In the genomic region with DNA sequence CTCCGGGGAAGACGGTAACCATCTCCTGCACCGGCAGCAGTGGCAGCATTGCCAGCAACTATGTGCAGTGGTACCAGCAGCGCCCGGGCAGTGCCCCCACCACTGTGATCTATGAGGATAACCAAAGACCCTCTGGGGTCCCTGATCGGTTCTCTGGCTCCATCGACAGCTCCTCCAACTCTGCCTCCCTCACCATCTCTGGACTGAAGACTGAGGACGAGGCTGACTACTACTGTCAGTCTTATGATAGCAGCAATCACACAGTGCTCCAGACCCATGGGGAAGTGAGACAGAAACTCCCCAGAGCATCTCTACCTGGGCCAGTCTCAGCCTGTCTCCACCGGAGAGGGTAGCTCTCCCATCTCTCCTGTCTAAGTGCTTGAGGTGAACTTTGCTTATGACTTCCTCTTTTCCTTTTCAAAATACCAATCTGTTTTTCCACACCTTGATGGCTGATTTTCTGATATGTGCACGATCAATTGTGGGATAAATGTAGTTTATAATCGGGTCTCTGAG, we compare ENCODE assay signal across 15 cellular contexts. TPM values are rescaled to one million over a fixed set of nuclear protein-coding genes. Genes with fewer than 3 reads are reported as not detected.
DNase-seq lines count a peak whose midpoint lies in the region; ATAC-seq, FAIRE-seq and TF ChIP-seq lines count a peak whose summit lies in the region.
"Had no signal": no experiment of that assay in that cellular context is flagged by ENCODE, and none has a peak within 500 bp of the region (broad histone marks: within the 10 kb centered on the region; RNA-seq: fewer than 3 reads in every experiment).

No MANE protein-coding gene starts in this region.

- DNase-seq in H1 (ENCODE audit: low read depth in 1 of 2, low spot score in 2 of 2) (no peak), body of pancreas (no peak), hepatic stellate cell (ENCODE audit: low spot score) (no peak), immature natural killer cell (no peak)
- DNase-seq: activated gamma-delta T cell had no signal

- H3K9ac ChIP-seq in H1 (replicated peaks in 1 of 4; ENCODE audit: extremely low read depth in 1 of 4, low read depth in 3 of 4, low read length in 3 of 4): no peak overlapping the region

- H3K23ac ChIP-seq in H1 (ENCODE audit: insufficient read length): no peak overlapping the region

- no peaks in the 10 kb centered on the region for H3K4me1 ChIP-seq in H1 (replicated peaks in 1 of 4; ENCODE audit: control insufficient read depth in 3 of 4, insufficient read depth in 4 of 4, low read length in 3 of 4)
- H3K4me1 ChIP-seq in body of pancreas: no peaks in the 10 kb centered on the region
- H3K4me1 ChIP-seq: Caco-2, colonic mucosa, lower lobe of right lung, psoas muscle, upper lobe of left lung had no signal

- CTCF ChIA-PET in H1 (lab: Charles Lee; ENCODE audit: partially characterized antibody): interaction anchor here (0.6 to 4.3 kb wide), 24 partner anchors 11 to 1690 kb away, joined by 3 to 49 read pairs (median 5); no protein-coding TSS in a partner anchor

- H2BK12ac ChIP-seq in H1 (ENCODE audit: low read depth, low read length): no peak overlapping the region

- peaks cover 0 to 26% (median 7%) of the 10 kb centered on the region in 3 donors for H3K27me3 Mint-ChIP-seq in immature natural killer cell (ENCODE audit: low read depth in 3 of 3)

- H2AK5ac ChIP-seq in H1 (ENCODE audit: low read depth, low read length): no peak overlapping the region

- no peaks in the 10 kb centered on the region for H3K79me2 ChIP-seq in H1 (ENCODE audit: control insufficient read depth in 1 of 2, insufficient read depth in 2 of 2, low read length in 2 of 2)

- H4K5ac ChIP-seq in H1 (ENCODE audit: insufficient read length, low read depth, low read length): no peak overlapping the region

- H2AFZ ChIP-seq in H1 (ENCODE audit: low read length): no peak overlapping the region

- H3K27ac ChIP-seq in H1 (ENCODE audit: low read depth, low read length): no peak overlapping the region
- H3K27ac ChIP-seq in body of pancreas: no peak overlapping the region
- H3K27ac ChIP-seq: colonic mucosa, lower lobe of right lung, psoas muscle, upper lobe of left lung had no signal

- 84% methylated on average over 11 of the region's 11 CpGs; no CpG with 5 or more reads in 1 of the 2 experiments for WGBS in H1 (ENCODE audit: extremely low coverage in 1 of 2, insufficient coverage in 1 of 2, insufficient read length in 1 of 2, insufficient replicate concordance in 2 of 2, low coverage in 1 of 2, low lambda C conversion rate in 2 of 2, missing lambda C conversion rate in 1 of 2), 2 experiments
- 49 to 51% methylated on average over 7 to 10 of the region's 11 CpGs for WGBS in body of pancreas, 2 donors

- intact Hi-C loops in body of pancreas (cut with DNase I): no loop called here

- H3K4me3 ChIP-seq in H1 (ENCODE audit: extremely low read depth in 1 of 4, insufficient read depth in 2 of 4, low read depth in 3 of 4, low read length in 4 of 4) (no peak overlapping the region), body of pancreas (no peak overlapping the region)
- H3K4me3 ChIP-seq: colonic mucosa, lower lobe of right lung, psoas muscle, upper lobe of left lung had no signal

- H3K23me2 ChIP-seq in H1 (ENCODE audit: low read depth, low read length): no peaks in the 10 kb centered on the region

- no peaks in the 10 kb centered on the region for H3K79me1 ChIP-seq in H1 (ENCODE audit: low read depth, low read length)

- H3K9me3 Mint-ChIP-seq in immature natural killer cell: no peaks in the 10 kb centered on the region

- TF ChIP-seq RAD21 in H1 (IDR thresholded peaks at IDR 0.05 in 1 of 2, conservative IDR thresholded peaks at IDR 0.05 in 1 of 2; ENCODE audit: low read depth in 2 of 2, low read length in 2 of 2): no peak

- POLR2A ChIA-PET in H1 (lab: Charles Lee; ENCODE audit: partially characterized antibody): no interaction called here

- ATAC-seq in GM18520 (IDR thresholded peaks at IDR 0.05; ENCODE audit: unreplicated experiment) (peak; percentile 42), GM21526 (IDR thresholded peaks at IDR 0.05; ENCODE audit: low FRiP score, unreplicated experiment) (peak; percentile 56), HG03108 (IDR thresholded peaks at IDR 0.05; ENCODE audit: unreplicated experiment) (peak; percentile 79), body of pancreas (no peak), GM18858 (IDR thresholded peaks at IDR 0.05; ENCODE audit: unreplicated experiment) (no peak)

- no peak for FAIRE-seq in H1 (lab: Jason Lieb, UNC)

- H3K4me2 ChIP-seq in H1 (ENCODE audit: insufficient read depth in 1 of 2, low read depth in 2 of 2, low read length in 2 of 2): no peak overlapping the region

- H3K27me3 ChIP-seq in H1 (replicated peaks in 1 of 4; ENCODE audit: control insufficient read depth in 3 of 4, extremely low read depth in 1 of 4, insufficient read depth in 3 of 4, low read length in 3 of 4): peaks cover 64 to 72% (median 71%) of the 10 kb centered on the region in 4 experiments
- H3K27me3 ChIP-seq in body of pancreas: no peaks in the 10 kb centered on the region
- H3K27me3 ChIP-seq: colonic mucosa, upper lobe of left lung had no signal

- no peak overlapping the region for H3K27ac Mint-ChIP-seq in immature natural killer cell

- H3K36me3 Mint-ChIP-seq in immature natural killer cell: no peaks in the 10 kb centered on the region

- H2BK5ac ChIP-seq in H1 (ENCODE audit: low read depth, low read length): no peak overlapping the region

- H3K9me3 ChIP-seq in H1 (ENCODE audit: insufficient read depth in 2 of 2, low read depth in 1 of 2, low read length in 1 of 2) (no peaks in the 10 kb centered on the region), body of pancreas (no peaks in the 10 kb centered on the region)
- H3K9me3 ChIP-seq: Caco-2, colonic mucosa, lower lobe of right lung, psoas muscle, upper lobe of left lung had no signal

- H3K14ac ChIP-seq in H1 (ENCODE audit: insufficient read length): no peak overlapping the region

- no peak overlapping the region for H3K4me3 Mint-ChIP-seq in immature natural killer cell

- H4K20me1 ChIP-seq in H1 (replicated peaks in 1 of 2; ENCODE audit: control insufficient read depth in 1 of 2, insufficient read depth in 2 of 2, low read length in 2 of 2): peaks cover 3 to 11% of the 10 kb centered on the region in 2 experiments

- no peak overlapping the region for H2BK120ac ChIP-seq in H1 (replicated peaks; ENCODE audit: low read depth, low read length)

- H3K36me3 ChIP-seq in H1 (ENCODE audit: control insufficient read depth in 2 of 4, insufficient read depth in 4 of 4, low read length in 3 of 4) (no peaks in the 10 kb centered on the region), body of pancreas (replicated peaks in 1 of 2; ENCODE audit: insufficient read depth in 1 of 2, low read depth in 2 of 2) (no peaks in the 10 kb centered on the region)
- H3K36me3 ChIP-seq: colonic mucosa, lower lobe of right lung, upper lobe of left lung had no signal

- no peak overlapping the region for H4K91ac ChIP-seq in H1 (replicated peaks; ENCODE audit: insufficient read length, low read length)

- H2BK20ac ChIP-seq in H1 (ENCODE audit: low read length): no peak overlapping the region

- no peak for TF ChIP-seq EP300 in H1 (IDR thresholded peaks at IDR 0.05; ENCODE audit: borderline replicate concordance in 1 of 2, low read depth in 2 of 2, low read length in 2 of 2)

- no peak overlapping the region for H2BK15ac ChIP-seq in H1 (ENCODE audit: low read length)

- no peak overlapping the region for H3K56ac ChIP-seq in H1 (replicated peaks; ENCODE audit: insufficient read length, low read depth, low read length)

- no peak overlapping the region; the same call in none of the 2 replicates for H4K8ac ChIP-seq in H1 (ENCODE audit: extremely low read depth, insufficient read depth, low read length)

- no peak overlapping the region for H3K4ac ChIP-seq in H1 (replicated peaks; ENCODE audit: insufficient read length, low read depth, low read length)

- H3K4me1 Mint-ChIP-seq in immature natural killer cell: no peaks in the 10 kb centered on the region

- TF ChIP-seq CTCF in H1 (IDR thresholded peaks at IDR 0.05; ENCODE audit: control extremely low read depth in 1 of 3, insufficient read depth in 1 of 3, low read depth in 1 of 3, low read length in 3 of 3) (no peak), body of pancreas (IDR thresholded peaks at IDR 0.05) (no peak)

- TF ChIP-seq POLR2A in H1 (IDR thresholded peaks at IDR 0.05; ENCODE audit: control extremely low read depth in 1 of 2, low read depth in 2 of 2, low read length in 2 of 2) (no peak), body of pancreas (IDR thresholded peaks at IDR 0.05) (no peak)

- H3K18ac ChIP-seq in H1 (ENCODE audit: extremely low read depth, low read length): no peak overlapping the region

TF ChIP-seq in H1, 55 proteins besides CTCF, POLR2A, EP300 and RAD21:
- TF ChIP-seq SUZ12 (IDR thresholded peaks at IDR 0.05; ENCODE audit: low read length) (peak; percentile 8; the same call in 1 of the 2 replicates), TAF1 (IDR thresholded peaks at IDR 0.05; ENCODE audit: low read depth, low read length) (no peak)
TF ChIP-seq in H1: peak in this region for 1.

RNA-seq across cellular contexts. Expression of a gene that starts 48.5 kb away (rescaled TPM):
- not detected in 2 replicates for total RNA-seq in H1 (2021; fragmentation: NEBNext Ultra II Directional; extraction: Animal tissue kit (Norgen Biotek cat#: 25700))
- polyA plus RNA-seq in H1 (2011; rRNA removed) (not detected in 2 replicates), immature natural killer cell (not detected)
- polyA plus RNA-seq in H1 (2011; cell fraction: cytosol; rRNA removed): not detected
- polyA plus RNA-seq in H1 (2011; cell fraction: nucleus; rRNA removed): not detected
- polyA plus RNA-seq in H1 (2012, experiment 1 of 2): not detected in 4 replicates
- not detected for polyA plus RNA-seq in H1 (2012, experiment 2 of 2)
- not detected for polyA plus RNA-seq in H1 (2013, experiment 1 of 2)
- not detected for polyA plus RNA-seq in H1 (2013, experiment 2 of 2)
- polyA minus RNA-seq in H1 (2011; rRNA and poly(A)+ RNA removed): not detected in 2 replicates
- polyA minus RNA-seq in H1 (2011; cell fraction: cytosol; rRNA and poly(A)+ RNA removed): not detected
- polyA minus RNA-seq in H1 (2011; cell fraction: nucleus; rRNA and poly(A)+ RNA removed): not detected
- not detected for total RNA-seq in body of pancreas
- total RNA-seq: Caco-2, colonic mucosa, HT1080, lower lobe of right lung, psoas muscle, upper lobe of left lung had no signal
- polyA plus RNA-seq: psoas muscle had no signal

Comparison
In these comparisons a context has a peak if more than half of its experiments do, and no peak if none do; other contexts are left out.
1. ATAC-seq: peak in GM18520 (single experiment), GM21526 (single experiment) and HG03108 (single experiment); none in body of pancreas (single experiment) and GM18858 (single experiment).